In the genomic region with DNA sequence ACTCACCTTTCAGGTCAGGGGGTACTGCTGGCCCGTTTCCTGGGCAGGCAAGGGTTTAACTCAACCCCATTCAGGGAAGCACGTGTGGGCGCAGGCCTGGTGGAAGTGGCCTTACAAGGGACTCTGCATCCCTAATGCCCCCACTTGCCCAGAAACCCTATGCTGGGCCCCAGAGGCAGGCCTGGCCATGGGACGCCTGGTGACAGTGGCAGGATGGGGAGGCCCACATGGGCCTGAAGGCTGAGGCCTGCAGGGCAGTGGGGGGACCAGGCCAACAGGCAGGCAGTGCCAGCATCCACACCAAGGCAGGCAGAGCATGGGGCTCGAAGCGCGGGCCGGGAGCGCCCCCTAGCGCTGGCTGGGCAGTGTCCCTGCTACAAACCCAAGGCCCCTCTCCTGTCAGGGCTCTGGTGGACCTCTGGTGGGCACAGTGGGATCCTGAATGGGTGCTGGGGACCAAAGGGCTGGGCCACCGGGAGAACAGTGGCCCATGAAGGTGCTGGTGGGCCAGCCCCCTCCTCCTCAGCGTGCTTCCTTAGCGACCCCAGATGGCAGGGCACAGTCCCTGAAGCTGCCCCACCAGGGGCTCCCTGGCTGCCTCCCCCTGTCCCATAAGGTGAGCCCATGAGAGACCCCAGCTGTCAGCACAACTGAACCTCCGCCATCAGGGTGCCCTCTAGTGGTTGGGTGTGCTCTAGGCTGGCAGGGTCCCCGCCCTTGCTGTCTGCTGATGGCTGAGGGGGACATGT, we compare ENCODE assay signal across 9 cellular contexts. TPM values are rescaled to one million over a fixed set of nuclear protein-coding genes. Genes with fewer than 3 reads are reported as not detected.
DNase-seq lines count a peak whose midpoint lies in the region; ATAC-seq and TF ChIP-seq lines count a peak whose summit lies in the region.
"Had no signal": no experiment of that assay in that cellular context is flagged by ENCODE, and none has a peak within 500 bp of the region (broad histone marks: within the 10 kb centered on the region; RNA-seq: fewer than 3 reads in every experiment).

No MANE protein-coding gene starts in this region.

- CTCF ChIA-PET in activated B cell treated with CpG ODN at 0.5 μM for 24 hours (lab: Charles Lee): interaction anchor here (1.3 to 2.5 kb wide), 4 partner anchors 9 to 66 kb away, joined by 3 to 7 read pairs (median 6); no protein-coding TSS in a partner anchor

- ATAC-seq in activated B cell treated with CpG ODN at 0.5 μM for 24 hours (ENCODE audit: low read depth): peak; percentile 75

- no peak overlapping the region for H3K4me3 Mint-ChIP-seq in activated B cell treated with CpG ODN at 0.5 μM for 24 hours

- intact Hi-C loops in activated B cell treated with CpG ODN at 0.5 μM for 24 hours (cut with micrococcal nuclease): loop anchor here (1.0 to 5.0 kb wide), 4 partner anchors 43 to 117 kb away; no protein-coding TSS in a partner anchor

- TF ChIP-seq CTCF in activated B cell treated with CpG ODN at 0.5 μM for 24 hours (IDR thresholded peaks at IDR 0.05) (no peak), cardiac fibroblast (IDR thresholded peaks at IDR 0.05; ENCODE audit: low read depth, low read length) (peak; percentile 86)

- H3K9me3 Mint-ChIP-seq in activated B cell treated with CpG ODN at 0.5 μM for 24 hours: no peaks in the 10 kb centered on the region

- no peaks in the 10 kb centered on the region for H3K27me3 Mint-ChIP-seq in activated B cell treated with CpG ODN at 0.5 μM for 24 hours

- DNase-seq in NCI-H1436 (lab: John Stamatoyannopoulos, UW): peak; percentile 49
- DNase-seq in NCI-H1436 treated with DMSO at 0.1 percent for 48 hours (lab: John Stamatoyannopoulos, UW): no peak
- DNase-seq in NCI-H146 (lab: John Stamatoyannopoulos, UW): peak; percentile 45
- peak; percentile 70 for DNase-seq in activated B cell treated with CpG ODN at 0.5 μM for 24 hours
- peak; percentile 63 to 72 for DNase-seq in cardiac fibroblast (ENCODE audit: low read depth in 2 of 2)
- DNase-seq in islet precursor cell: peak; percentile 93
- peak; percentile 44 to 57 (median 46) for DNase-seq in stimulated activated CD4-positive, alpha-beta T cell treated with anti-CD3 and anti-CD28 coated beads, Interleukin-1b, Interleukin-23, amount 100 ng/mL, for 24 hours (ENCODE audit: low read depth in 4 of 4, low spot score in 1 of 4)
- DNase-seq in cortex of kidney (lab: John Stamatoyannopoulos, UW): no peak

- H3K4me1 Mint-ChIP-seq in activated B cell treated with CpG ODN at 0.5 μM for 24 hours: no peaks in the 10 kb centered on the region

- H3K36me3 Mint-ChIP-seq in activated B cell treated with CpG ODN at 0.5 μM for 24 hours (ENCODE audit: low read depth): peaks cover 20% of the 10 kb centered on the region

- no peak overlapping the region for H3K4me3 ChIP-seq in cardiac fibroblast (replicated peaks in 1 of 2; ENCODE audit: low read depth in 2 of 2, low read length in 2 of 2)
- H3K4me3 ChIP-seq: BLaER1 had no signal

- H3K27ac Mint-ChIP-seq in activated B cell treated with CpG ODN at 0.5 μM for 24 hours: no peak overlapping the region

- POLR2A ChIA-PET in activated B cell treated with CpG ODN at 0.5 μM for 24 hours (lab: Charles Lee): no interaction called here

RNA-seq across cellular contexts. Expression of a gene that starts 16.8 kb away (rescaled TPM):
- 0.10 and 0.40 TPM in 2 replicates for total RNA-seq in activated B cell treated with CpG ODN at 0.5 μM for 24 hours

RNA-seq across cellular contexts. Expression of a gene that starts 46.0 kb away (rescaled TPM):
- total RNA-seq in activated B cell treated with CpG ODN at 0.5 μM for 24 hours: 52.5 and 60.3 TPM in 2 replicates

Comparison
In these comparisons a context has a peak if more than half of its experiments do, and no peak if none do; other contexts are left out.
1. DNase-seq: peak in NCI-H1436 (single experiment), NCI-H146 (single experiment), activated B cell treated with CpG ODN at 0.5 μM for 24 hours (single experiment), cardiac fibroblast (2 of 2), islet precursor cell (single experiment) and stimulated activated CD4-positive, alpha-beta T cell treated with anti-CD3 and anti-CD28 coated beads, Interleukin-1b, Interleukin-23, amount 100 ng/mL, for 24 hours (4 of 4); none in NCI-H1436 treated with DMSO at 0.1 percent for 48 hours (single experiment) and cortex of kidney (single experiment).